26 cellular contexts compared by ENCODE assay signal in the genomic region with DNA sequence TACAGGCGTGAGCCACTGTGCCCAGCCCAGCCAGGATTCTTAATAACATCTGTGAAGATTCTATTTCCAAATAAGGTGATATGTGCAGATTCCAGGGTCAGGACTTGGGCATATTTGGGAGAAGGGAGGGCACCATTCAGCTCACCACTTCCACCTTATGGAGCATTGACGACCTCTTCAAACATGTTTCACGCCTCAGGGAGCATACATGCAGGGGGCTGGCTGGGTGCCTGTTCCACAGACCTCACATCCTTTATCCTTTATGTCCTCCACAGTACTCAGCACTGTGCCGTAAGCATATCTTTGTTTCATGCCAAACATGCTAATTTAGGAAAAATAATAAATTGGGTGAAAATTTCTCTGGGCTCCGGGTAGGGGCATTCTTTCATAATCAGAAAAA.
DNase-seq lines count a peak whose midpoint lies in the region; FAIRE-seq and TF ChIP-seq lines count a peak whose summit lies in the region.
"Had no signal": no experiment of that assay in that cellular context is flagged by ENCODE, and none has a peak within 500 bp of the region (broad histone marks: within the 10 kb centered on the region; RNA-seq: fewer than 3 reads in every experiment).

No MANE protein-coding gene starts in this region.

- H3K56ac ChIP-seq in H1 (replicated peaks; ENCODE audit: insufficient read length, low read depth, low read length), result no peak overlapping the region

- no peak overlapping the region for H3K4ac ChIP-seq in H1 (replicated peaks; ENCODE audit: insufficient read length, low read depth, low read length)

- FAIRE-seq in H1 (lab: Jason Lieb, UNC), result no peak
- FAIRE-seq: A549, D721Med, GM12878, GM19239, H54 had no signal

- no peak overlapping the region for H3K9ac ChIP-seq in H1 (replicated peaks in 1 of 4; ENCODE audit: extremely low read depth in 1 of 4, low read depth in 3 of 4, low read length in 3 of 4)
- H3K9ac ChIP-seq: BLaER1 treated with 17β-estradiol and CSF1 and Interleukin-3, amounts not matched to agents 10 nM and 100 nM had no signal

- POLR2A ChIA-PET in H1 (lab: Charles Lee; ENCODE audit: partially characterized antibody), result no interaction called here

- H3K18ac ChIP-seq in H1 (ENCODE audit: extremely low read depth, low read length), result no peak overlapping the region

- H3K14ac ChIP-seq in H1 (ENCODE audit: insufficient read length), result no peak overlapping the region

- H4K8ac ChIP-seq in H1 (ENCODE audit: extremely low read depth, insufficient read depth, low read length), result no peak overlapping the region; the same call in 1 of the 2 replicates

- DNase-seq in NCI-H1694 (lab: John Stamatoyannopoulos, UW) (peak; percentile 9), NCI-H1694 treated with DMSO at 0.1 percent for 48 hours (lab: John Stamatoyannopoulos, UW) (no peak), NCI-H524 (lab: John Stamatoyannopoulos, UW) (peak; percentile 13 to 28), NCI-H524 treated with DMSO at 0.1 percent for 48 hours (lab: John Stamatoyannopoulos, UW) (no peak), RPMI7951 (ENCODE audit: low read depth) (peak; percentile 86), H1 (ENCODE audit: low read depth in 1 of 2, low spot score in 2 of 2) (no peak), left ventricle myocardium inferior (no peak)
- DNase-seq: 8988T; ACHN; AML-193; BE2C; CD4-positive, alpha-beta T cell; CD8-positive, alpha-beta memory T cell; DMS 273 treated with DMSO at 0.1 percent for 48 hours; DMS79; EL; GDM1; HFFc6 had no signal

- no peaks in the 10 kb centered on the region for H4K20me1 ChIP-seq in H1 (replicated peaks in 1 of 2; ENCODE audit: control insufficient read depth in 1 of 2, insufficient read depth in 2 of 2, low read length in 2 of 2)
- H4K20me1 ChIP-seq: BLaER1 treated with 17β-estradiol and CSF1 and Interleukin-3, amounts not matched to agents 10 nM and 100 nM had no signal

- H3K4me2 ChIP-seq in H1 (ENCODE audit: insufficient read depth in 1 of 2, low read depth in 2 of 2, low read length in 2 of 2), result no peak overlapping the region
- H3K4me2 ChIP-seq: A549; BLaER1 treated with 17β-estradiol and CSF1 and Interleukin-3, amounts not matched to agents 10 nM and 100 nM; GM23338 had no signal

- 0 out of 2 replicates have a peak overlapping the region, but pooled peaks have one; percentile 90 for H2BK15ac ChIP-seq in H1 (ENCODE audit: low read length)

- H3K36me3 ChIP-seq in H1 (ENCODE audit: control insufficient read depth in 2 of 4, insufficient read depth in 4 of 4, low read length in 3 of 4) (no peaks in the 10 kb centered on the region), left ventricle myocardium inferior (no peaks in the 10 kb centered on the region)
- H3K36me3 ChIP-seq: BE2C; BLaER1 treated with 17β-estradiol and CSF1 and Interleukin-3, amounts not matched to agents 10 nM and 100 nM; HAP-1 had no signal

- no peak overlapping the region for H2BK120ac ChIP-seq in H1 (replicated peaks; ENCODE audit: low read depth, low read length)

- no peak overlapping the region for H2BK5ac ChIP-seq in H1 (ENCODE audit: low read depth, low read length)

- no peaks in the 10 kb centered on the region for H3K23me2 ChIP-seq in H1 (ENCODE audit: low read depth, low read length)

- no peaks in the 10 kb centered on the region for H3K27me3 ChIP-seq in H1 (replicated peaks in 1 of 4; ENCODE audit: control insufficient read depth in 3 of 4, extremely low read depth in 1 of 4, insufficient read depth in 3 of 4, low read length in 3 of 4)
- no peaks in the 10 kb centered on the region for H3K27me3 ChIP-seq in left ventricle myocardium inferior (ENCODE audit: low read depth)
- H3K27me3 ChIP-seq: BE2C; BLaER1 treated with 17β-estradiol and CSF1 and Interleukin-3, amounts not matched to agents 10 nM and 100 nM had no signal

- CTCF ChIA-PET in H1 (lab: Charles Lee; ENCODE audit: partially characterized antibody), result interaction anchor here (0.9 kb wide), 1 partner anchor 12 kb away, joined by 3 read pairs; no protein-coding TSS in a partner anchor

- H2AFZ ChIP-seq in H1 (ENCODE audit: low read length), result no peak overlapping the region
- H2AFZ ChIP-seq: GM23338 had no signal

- no peaks in the 10 kb centered on the region for H3K79me1 ChIP-seq in H1 (ENCODE audit: low read depth, low read length)

- H2BK20ac ChIP-seq in H1 (ENCODE audit: low read length), result no peak overlapping the region

- H3K9me3 ChIP-seq in H1 (ENCODE audit: insufficient read depth in 2 of 2, low read depth in 1 of 2, low read length in 1 of 2), result no peaks in the 10 kb centered on the region
- H3K9me3 ChIP-seq in left ventricle myocardium inferior (replicated peaks), result no peaks in the 10 kb centered on the region
- H3K9me3 ChIP-seq: A549; BE2C; BLaER1 treated with 17β-estradiol and CSF1 and Interleukin-3, amounts not matched to agents 10 nM and 100 nM; HAP-1 had no signal

- TF ChIP-seq RAD21 in H1 (IDR thresholded peaks at IDR 0.05 in 1 of 2, conservative IDR thresholded peaks at IDR 0.05 in 1 of 2; ENCODE audit: low read depth in 2 of 2, low read length in 2 of 2), result no peak

- H3K79me2 ChIP-seq in H1 (ENCODE audit: control insufficient read depth in 1 of 2, insufficient read depth in 2 of 2, low read length in 2 of 2), result no peaks in the 10 kb centered on the region

- no peak for TF ChIP-seq POLR2A in H1 (IDR thresholded peaks at IDR 0.05; ENCODE audit: control extremely low read depth in 1 of 2, low read depth in 2 of 2, low read length in 2 of 2)

- H4K5ac ChIP-seq in H1 (ENCODE audit: insufficient read length, low read depth, low read length), result no peak overlapping the region

- H4K91ac ChIP-seq in H1 (replicated peaks; ENCODE audit: insufficient read length, low read length), result no peak overlapping the region

- H3K27ac ChIP-seq in H1 (ENCODE audit: low read depth, low read length) (no peak overlapping the region), left ventricle myocardium inferior (replicated peaks) (no peak overlapping the region)
- H3K27ac ChIP-seq: A549; BLaER1 treated with 17β-estradiol and CSF1 and Interleukin-3, amounts not matched to agents 10 nM and 100 nM had no signal

- no peak overlapping the region for H2AK5ac ChIP-seq in H1 (ENCODE audit: low read depth, low read length)

- no peak overlapping the region for H2BK12ac ChIP-seq in H1 (ENCODE audit: low read depth, low read length)

- H3K23ac ChIP-seq in H1 (ENCODE audit: insufficient read length), result no peak overlapping the region

- intact Hi-C loops in left ventricle myocardium inferior (cut with micrococcal nuclease), result no loop called here

- 87% methylated on average over 5 of the region's 5 CpGs; no CpG with 5 or more reads in 1 of the 2 experiments for WGBS in H1 (ENCODE audit: extremely low coverage in 1 of 2, insufficient coverage in 1 of 2, insufficient read length in 1 of 2, insufficient replicate concordance in 2 of 2, low coverage in 1 of 2, low lambda C conversion rate in 2 of 2, missing lambda C conversion rate in 1 of 2), 2 experiments

- peaks cover 0 to 7% (median 3%) of the 10 kb centered on the region in 4 experiments; a peak in 3 of 7 replicates for H3K4me1 ChIP-seq in H1 (replicated peaks in 1 of 4; ENCODE audit: control insufficient read depth in 3 of 4, insufficient read depth in 4 of 4, low read length in 3 of 4)
- H3K4me1 ChIP-seq in left ventricle myocardium inferior, result peaks cover 11% of the 10 kb centered on the region
- H3K4me1 ChIP-seq: A549; BE2C; BLaER1 treated with 17β-estradiol and CSF1 and Interleukin-3, amounts not matched to agents 10 nM and 100 nM; HAP-1 had no signal

- TF ChIP-seq CTCF in H1 (IDR thresholded peaks at IDR 0.05; ENCODE audit: control extremely low read depth in 1 of 3, insufficient read depth in 1 of 3, low read depth in 1 of 3, low read length in 3 of 3), result no peak
- no peak for TF ChIP-seq CTCF in left ventricle myocardium inferior (IDR thresholded peaks at IDR 0.05; ENCODE audit: borderline replicate concordance)

- H3K4me3 ChIP-seq in H1 (ENCODE audit: extremely low read depth in 1 of 4, insufficient read depth in 2 of 4, low read depth in 3 of 4, low read length in 4 of 4), result no peak overlapping the region
- no peak overlapping the region for H3K4me3 ChIP-seq in left ventricle myocardium inferior
- H3K4me3 ChIP-seq: A549; BLaER1 treated with 17β-estradiol and CSF1 and Interleukin-3, amounts not matched to agents 10 nM and 100 nM; GM12878; GM23338; HAP-1 had no signal

- TF ChIP-seq EP300 in H1 (IDR thresholded peaks at IDR 0.05; ENCODE audit: borderline replicate concordance in 1 of 2, low read depth in 2 of 2, low read length in 2 of 2), result no peak

TF ChIP-seq in H1, 55 proteins besides CTCF, POLR2A, EP300 and RAD21 (continues in another document):
- TF ChIP-seq SIRT6 (IDR thresholded peaks at IDR 0.05; ENCODE audit: low read length) (no peak), TEAD4 (IDR thresholded peaks at IDR 0.05; ENCODE audit: low read depth, low read length) (no peak), HDAC2 (IDR thresholded peaks at IDR 0.05; ENCODE audit: borderline replicate concordance in 1 of 2, low read depth in 2 of 2, low read length in 2 of 2) (no peak), KDM4A (IDR thresholded peaks at IDR 0.05; ENCODE audit: low read depth, low read length, severe bottlenecking) (no peak), SP2 (IDR thresholded peaks at IDR 0.05; ENCODE audit: low read length) (no peak), EZH2 (IDR thresholded peaks at IDR 0.05; ENCODE audit: low read depth, low read length, severe bottlenecking) (no peak), POU5F1 (IDR thresholded peaks at IDR 0.05; ENCODE audit: low read depth, low read length) (no peak), NRF1 (IDR thresholded peaks at IDR 0.05; ENCODE audit: low read depth, low read length) (no peak), TBP (IDR thresholded peaks at IDR 0.05; ENCODE audit: low read depth, low read length) (no peak), BACH1 (IDR thresholded peaks at IDR 0.05; ENCODE audit: low read length) (no peak)
- TF ChIP-seq, protein P1, sequence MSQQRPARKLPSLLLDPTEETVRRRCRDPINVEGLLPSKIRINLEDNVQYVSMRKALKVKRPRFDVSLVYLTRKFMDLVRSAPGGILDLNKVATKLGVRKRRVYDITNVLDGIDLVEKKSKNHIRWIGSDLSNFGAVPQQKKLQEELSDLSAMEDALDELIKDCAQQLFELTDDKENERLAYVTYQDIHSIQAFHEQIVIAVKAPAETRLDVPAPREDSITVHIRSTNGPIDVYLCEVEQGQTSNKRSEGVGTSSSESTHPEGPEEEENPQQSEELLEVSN (IDR thresholded peaks at IDR 0.05), result no peak
- TF ChIP-seq, protein P2, sequence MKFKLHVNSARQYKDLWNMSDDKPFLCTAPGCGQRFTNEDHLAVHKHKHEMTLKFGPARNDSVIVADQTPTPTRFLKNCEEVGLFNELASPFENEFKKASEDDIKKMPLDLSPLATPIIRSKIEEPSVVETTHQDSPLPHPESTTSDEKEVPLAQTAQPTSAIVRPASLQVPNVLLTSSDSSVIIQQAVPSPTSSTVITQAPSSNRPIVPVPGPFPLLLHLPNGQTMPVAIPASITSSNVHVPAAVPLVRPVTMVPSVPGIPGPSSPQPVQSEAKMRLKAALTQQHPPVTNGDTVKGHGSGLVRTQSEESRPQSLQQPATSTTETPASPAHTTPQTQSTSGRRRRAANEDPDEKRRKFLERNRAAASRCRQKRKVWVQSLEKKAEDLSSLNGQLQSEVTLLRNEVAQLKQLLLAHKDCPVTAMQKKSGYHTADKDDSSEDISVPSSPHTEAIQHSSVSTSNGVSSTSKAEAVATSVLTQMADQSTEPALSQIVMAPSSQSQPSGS (IDR thresholded peaks at IDR 0.05; ENCODE audit: low read length), result no peak

Comparison
In these comparisons a context has a peak if more than half of its experiments do, and no peak if none do; other contexts are left out.
1. DNase-seq: peak in NCI-H1694 (single experiment), NCI-H524 (2 of 2) and RPMI7951 (single experiment); none in NCI-H1694 treated with DMSO at 0.1 percent for 48 hours (single experiment), NCI-H524 treated with DMSO at 0.1 percent for 48 hours (single experiment), H1 (0 of 2) and left ventricle myocardium inferior (single experiment).